In genomic region chr1:87510540-87510939, GRCh38 we compare ENCODE assay signal across 27 cellular contexts.
"Had no signal": no experiment of that assay in that cellular context is flagged by ENCODE, and none has a peak within 500 bp of the region (broad histone marks: within the 10 kb centered on the region; RNA-seq: fewer than 3 reads in every experiment).

No MANE protein-coding gene starts in this region.

- H3K4me3 ChIP-seq: stomach, suprapubic skin, testis, thoracic aorta, thyroid gland, tibial artery, tibial nerve, transverse colon, upper lobe of left lung, upper lobe of right lung, uterus, vagina had no signal

- H3K36me3 ChIP-seq: stomach, suprapubic skin, thoracic aorta, thyroid gland, tibial artery, tibial nerve, transverse colon, upper lobe of left lung, upper lobe of right lung, uterus, vagina had no signal

- DNase-seq: stimulated activated CD4-positive, alpha-beta T cell treated with anti-CD3 and anti-CD28 coated beads, Interleukin-2, amount 100 ng/mL, for 48 hours; stimulated activated CD4-positive, alpha-beta T cell treated with anti-CD3 and anti-CD28 coated beads, Interleukin-4, amount 100 ng/mL, for 1 hour; stimulated activated CD4-positive, alpha-beta T cell treated with anti-CD3 and anti-CD28 coated beads, Interleukin-4, amount 100 ng/mL, for 24 hours; stimulated activated CD4-positive, alpha-beta T cell treated with anti-CD3 and anti-CD28 coated beads, Interleukin-4, amount 100 ng/mL, for 4 hours; stimulated activated CD8-positive, alpha-beta memory T cell treated with anti-CD3 and anti-CD28 coated beads, Interleukin-4, amount 100 ng/mL, for 48 hours; stimulated activated naive B cell treated with anti-CD40 and anti-IgM and Interleukin-4, amounts not matched to agents 10 μg/mL and 1 μg/mL and 100 μg/mL, for 72 hours; stimulated activated naive CD4-positive, alpha-beta T cell; stimulated activated naive CD4-positive, alpha-beta T cell treated with Interleukin-2 at 50 U/mL for 16 hours; stimulated activated naive CD8-positive, alpha-beta T cell treated with anti-CD3 and anti-CD28 coated beads, Interleukin-15, amount 100 ng/mL, for 72 hours; stimulated activated naive CD8-positive, alpha-beta T cell treated with anti-CD3 and anti-CD28 coated beads, Interleukin-15, Interleukin-2, amounts not matched to agents 100 U/mL and 50 U/mL, for 24 hours; stomach; substantia nigra; testis; thyroid gland; tibial artery; transverse colon; trophoblast cell; upper lobe of left lung; upper lobe of right lung; uterus had no signal

- FAIRE-seq: urothelium cell line had no signal

- H3K27me3 ChIP-seq: stomach, suprapubic skin, testis, thyroid gland, tibial artery, tibial nerve, transverse colon, upper lobe of left lung, upper lobe of right lung, uterus, vagina had no signal

- H3K4me1 ChIP-seq: suprapubic skin, testis, tibial nerve, transverse colon, upper lobe of left lung, uterus had no signal

- H3K9me3 ChIP-seq: stomach, suprapubic skin, testis, thoracic aorta, thyroid gland, tibial artery, tibial nerve, transverse colon, upper lobe of left lung, upper lobe of right lung, uterus, vagina had no signal

- ATAC-seq: stimulated activated effector memory CD8-positive, alpha-beta T cell treated with anti-CD3 and anti-CD28 coated beads, Interleukin-12 subunit alpha, Interleukin-12 subunit beta, amount 100 ng/mL, for 72 hours; stimulated activated memory B cell treated with anti-CD40 and anti-IgM and Interleukin-4, amounts not matched to agents 10 μg/mL and 1 μg/mL and 100 μg/mL, for 72 hours; stimulated activated naive B cell treated with anti-CD40 and anti-IgM and Interleukin-4, amounts not matched to agents 10 μg/mL and 1 μg/mL and 100 μg/mL, for 72 hours; stimulated activated naive CD8-positive, alpha-beta T cell treated with anti-CD3 and anti-CD28 coated beads, Interleukin-15, amount 100 ng/mL, for 72 hours; stimulated activated naive CD8-positive, alpha-beta T cell treated with anti-CD3 and anti-CD28 coated beads, Interleukin-15, Interleukin-2, amounts not matched to agents 100 U/mL and 50 U/mL, for 24 hours; upper lobe of right lung had no signal

- H3K27ac ChIP-seq: stomach, suprapubic skin, testis, thoracic aorta, tibial artery, tibial nerve, transverse colon, upper lobe of left lung, upper lobe of right lung, uterus, vagina had no signal
